ENCODE assay signal across 9 cellular contexts in genomic region chr1:28886731-28887417, GRCh38. TPM values are rescaled to one million over a fixed set of nuclear protein-coding genes. Genes with fewer than 3 reads are reported as not detected.
A peak's percentile ranks its signal among the peaks of the same experiment; 100 is the strongest.
DNase-seq lines count a peak whose midpoint lies in the region; ATAC-seq, FAIRE-seq and TF ChIP-seq lines count a peak whose summit lies in the region.
"Had no signal": no experiment of that assay in that cellular context is flagged by ENCODE, and none has a peak within 500 bp of the region (broad histone marks: within the 10 kb centered on the region; RNA-seq: fewer than 3 reads in every experiment).

No MANE protein-coding gene starts in this region.

- peak overlapping the region; percentile 86 for H3K27ac ChIP-seq in CD4-positive, CD25-positive, alpha-beta regulatory T cell (ENCODE audit: insufficient read depth, low read length, poor library complexity, severe bottlenecking)
- no peak overlapping the region for H3K27ac ChIP-seq in fibroblast of lung (ENCODE audit: insufficient read depth, low read length)

- peak overlapping the region; percentile 42 for H3K9ac ChIP-seq in fibroblast of lung (ENCODE audit: insufficient read depth, low read length)

- POLR2A ChIA-PET in naive thymus-derived CD8-positive, alpha-beta T cell (lab: Charles Lee) = interaction anchor here (1.0 kb wide), 1 partner anchor 27 kb away, joined by 7 read pairs; the partner anchor contains the start of gene EPB41

- peak overlapping the region; percentile 77 for H2AFZ ChIP-seq in fibroblast of lung (ENCODE audit: low read length)

- no peak for FAIRE-seq in RCC 7860 (lab: Jason Lieb, UNC)
- FAIRE-seq: colon had no signal

- no peaks in the 10 kb centered on the region for H3K36me3 ChIP-seq in CD4-positive, CD25-positive, alpha-beta regulatory T cell (ENCODE audit: control insufficient read depth, insufficient read depth, low read length)
- H3K36me3 ChIP-seq in fibroblast of lung (ENCODE audit: control insufficient read depth, insufficient read depth, low read length) = no peaks in the 10 kb centered on the region

- H3K4me3 ChIP-seq in CD4-positive, CD25-positive, alpha-beta regulatory T cell (ENCODE audit: low read depth, low read length) = peak overlapping the region; percentile 64
- peak overlapping the region; percentile 67 to 89 (median 71) for H3K4me3 ChIP-seq in fibroblast of lung (replicated peaks in 1 of 4; ENCODE audit: control extremely low read depth in 1 of 4, insufficient read depth in 1 of 4, low read depth in 3 of 4, low read length in 4 of 4)

- peak overlapping the region; percentile 93 for H3K4me2 ChIP-seq in fibroblast of lung (ENCODE audit: extremely low read depth, insufficient read depth, low read length)

- peak overlapping the region; percentile 69 to 95 (median 87) for H3K27ac Mint-ChIP-seq in CD4-positive, CD25-positive, alpha-beta regulatory T cell
- peak overlapping the region; percentile 80 to 96 (median 92) for H3K27ac Mint-ChIP-seq in naive thymus-derived CD8-positive, alpha-beta T cell
- peak overlapping the region; percentile 97 for H3K27ac Mint-ChIP-seq in stimulated activated naive B cell treated with anti-CD40 and anti-IgM and Interleukin-4, amounts not matched to agents 10 μg/mL and 1 μg/mL and 100 μg/mL, for 72 hours

- no peaks in the 10 kb centered on the region for H3K36me3 Mint-ChIP-seq in CD4-positive, CD25-positive, alpha-beta regulatory T cell
- H3K36me3 Mint-ChIP-seq in naive thymus-derived CD8-positive, alpha-beta T cell = no peaks in the 10 kb centered on the region
- H3K36me3 Mint-ChIP-seq in stimulated activated naive B cell treated with anti-CD40 and anti-IgM and Interleukin-4, amounts not matched to agents 10 μg/mL and 1 μg/mL and 100 μg/mL, for 72 hours = peaks cover 10 to 13% of the 10 kb centered on the region in 2 donors

- TF ChIP-seq EP300 in Ishikawa (IDR thresholded peaks at IDR 0.05; ENCODE audit: borderline replicate concordance) = no peak

- H3K9me3 ChIP-seq in CD4-positive, CD25-positive, alpha-beta regulatory T cell (ENCODE audit: control insufficient read depth in 2 of 2, low read length in 2 of 2) = no peaks in the 10 kb centered on the region
- no peaks in the 10 kb centered on the region for H3K9me3 ChIP-seq in fibroblast of lung (ENCODE audit: control insufficient read depth, insufficient read depth, low read depth, low read length)

- H3K9me3 Mint-ChIP-seq in CD4-positive, CD25-positive, alpha-beta regulatory T cell = peaks cover 0 to 2% (median 0%) of the 10 kb centered on the region in 7 donors
- no peaks in the 10 kb centered on the region for H3K9me3 Mint-ChIP-seq in naive thymus-derived CD8-positive, alpha-beta T cell
- H3K9me3 Mint-ChIP-seq in stimulated activated naive B cell treated with anti-CD40 and anti-IgM and Interleukin-4, amounts not matched to agents 10 μg/mL and 1 μg/mL and 100 μg/mL, for 72 hours = no peaks in the 10 kb centered on the region

- no peak for TF ChIP-seq CTCF in fibroblast of lung (conservative IDR thresholded peaks at IDR 0.05 in 1 of 2, IDR thresholded peaks at IDR 0.05 in 1 of 2; ENCODE audit: low read depth in 1 of 2, low read length in 2 of 2)

- ATAC-seq in CD4-positive, CD25-positive, alpha-beta regulatory T cell (ENCODE audit: low read depth in 2 of 2) = peak; percentile 72 to 73
- peak; percentile 72 for ATAC-seq in GM19463 (IDR thresholded peaks at IDR 0.05; ENCODE audit: unreplicated experiment)
- ATAC-seq in naive thymus-derived CD8-positive, alpha-beta T cell = peak; percentile 75 to 78
- peak; percentile 80 to 81 for ATAC-seq in stimulated activated naive B cell treated with anti-CD40 and anti-IgM and Interleukin-4, amounts not matched to agents 10 μg/mL and 1 μg/mL and 100 μg/mL, for 72 hours (replicated peaks)

- no peaks in the 10 kb centered on the region for H4K20me1 ChIP-seq in fibroblast of lung (ENCODE audit: control insufficient read depth, extremely low read depth, insufficient read depth, low read length)

- H3K79me2 ChIP-seq in fibroblast of lung (ENCODE audit: control insufficient read depth, insufficient read depth, low read length) = no peaks in the 10 kb centered on the region

- peaks cover 15 to 69% (median 46%) of the 10 kb centered on the region in 4 donors for H3K4me1 Mint-ChIP-seq in CD4-positive, CD25-positive, alpha-beta regulatory T cell
- H3K4me1 Mint-ChIP-seq in naive thymus-derived CD8-positive, alpha-beta T cell = peaks cover 28 to 70% (median 62%) of the 10 kb centered on the region in 4 donors
- peaks cover 57 to 78% of the 10 kb centered on the region in 2 donors for H3K4me1 Mint-ChIP-seq in stimulated activated naive B cell treated with anti-CD40 and anti-IgM and Interleukin-4, amounts not matched to agents 10 μg/mL and 1 μg/mL and 100 μg/mL, for 72 hours

- peak; percentile 86 to 96 (median 90) for DNase-seq in CD4-positive, CD25-positive, alpha-beta regulatory T cell
- DNase-seq in RCC 7860 (ENCODE audit: low spot score) (peak; percentile 60), fibroblast of lung (ENCODE audit: low read depth in 2 of 2) (peak; percentile 72)
- DNase-seq in activated T-helper 1 cell treated with anti-CD3 and anti-CD28 coated beads, Interleukin-2, amount 50 U/mL, for 16 hours (ENCODE audit: low read depth in 1 of 2, low spot score in 1 of 2) = peak; percentile 74 to 85
- DNase-seq in naive thymus-derived CD8-positive, alpha-beta T cell = peak; percentile 82 to 93 (median 89)
- peak; percentile 90 for DNase-seq in stimulated activated naive B cell treated with anti-CD40 and anti-IgM and Interleukin-4, amounts not matched to agents 10 μg/mL and 1 μg/mL and 100 μg/mL, for 72 hours

- TF ChIP-seq RAD21 in Ishikawa (IDR thresholded peaks at IDR 0.05; ENCODE audit: low read depth) = no peak

- H3K4me1 ChIP-seq in CD4-positive, CD25-positive, alpha-beta regulatory T cell (ENCODE audit: control insufficient read depth, insufficient read depth, low read length, poor library complexity, severe bottlenecking) = peaks cover 49% of the 10 kb centered on the region
- H3K4me1 ChIP-seq in fibroblast of lung (ENCODE audit: control insufficient read depth, extremely low read depth, insufficient read depth, low read length) = peaks cover 16% of the 10 kb centered on the region

- H3K27me3 ChIP-seq in CD4-positive, CD25-positive, alpha-beta regulatory T cell (ENCODE audit: control insufficient read depth, insufficient read depth, low read length) = no peaks in the 10 kb centered on the region
- H3K27me3 ChIP-seq in fibroblast of lung (ENCODE audit: control insufficient read depth, insufficient read depth, low read length) = peaks cover 4% of the 10 kb centered on the region

- peak overlapping the region; percentile 86 to 95 (median 91) for H3K4me3 Mint-ChIP-seq in CD4-positive, CD25-positive, alpha-beta regulatory T cell
- H3K4me3 Mint-ChIP-seq in naive thymus-derived CD8-positive, alpha-beta T cell = peak overlapping the region; percentile 79 to 92 (median 88)
- H3K4me3 Mint-ChIP-seq in stimulated activated naive B cell treated with anti-CD40 and anti-IgM and Interleukin-4, amounts not matched to agents 10 μg/mL and 1 μg/mL and 100 μg/mL, for 72 hours = peak overlapping the region; percentile 91

- H3K27me3 Mint-ChIP-seq in CD4-positive, CD25-positive, alpha-beta regulatory T cell = peaks cover 9% of the 10 kb centered on the region
- H3K27me3 Mint-ChIP-seq in naive thymus-derived CD8-positive, alpha-beta T cell = no peaks in the 10 kb centered on the region
- no peaks in the 10 kb centered on the region for H3K27me3 Mint-ChIP-seq in stimulated activated naive B cell treated with anti-CD40 and anti-IgM and Interleukin-4, amounts not matched to agents 10 μg/mL and 1 μg/mL and 100 μg/mL, for 72 hours

TF ChIP-seq in Ishikawa, 13 proteins besides CTCF, POLR2A, EP300 and RAD21 (continues in another document):
- TF ChIP-seq MAX (IDR thresholded peaks at IDR 0.05) = peak; percentile 86
- no peak for TF ChIP-seq YY1 (IDR thresholded peaks at IDR 0.05; ENCODE audit: low read depth)
- peak; percentile 79 for TF ChIP-seq USF1 (IDR thresholded peaks at IDR 0.05)
- no peak; the same call in 1 of the 2 replicates for TF ChIP-seq ZBTB7A (IDR thresholded peaks at IDR 0.05; ENCODE audit: low read depth)
- no peak for TF ChIP-seq FOXM1 (IDR thresholded peaks at IDR 0.05; ENCODE audit: borderline replicate concordance, low read depth)
- peak; percentile 70; the same call in 1 of the 2 replicates for TF ChIP-seq TAF1 (IDR thresholded peaks at IDR 0.05; ENCODE audit: low read depth)
- no peak for TF ChIP-seq NFIC (IDR thresholded peaks at IDR 0.05)
- TF ChIP-seq EGR1 (IDR thresholded peaks at IDR 0.05) = no peak

RNA-seq across cellular contexts. Expression of gene EPB41, which starts 27.5 kb away (rescaled TPM):
- total RNA-seq in CD4-positive, CD25-positive, alpha-beta regulatory T cell = 309 TPM
- 100 to 1,000 TPM; 118 to 163 (median 140) TPM for polyA plus RNA-seq in CD4-positive, CD25-positive, alpha-beta regulatory T cell
- 23.1 and 38.0 TPM in 2 replicates for total RNA-seq in fibroblast of lung
- polyA plus RNA-seq in fibroblast of lung = 7.4 TPM in 2 replicates
- 2.9 and 3.3 TPM in 2 replicates for polyA plus RNA-seq in fibroblast of lung (2012)
- polyA minus RNA-seq in fibroblast of lung (ENCODE audit: low replicate concordance) = 2.7 and 9.1 TPM in 2 replicates
- 100 to 1,000 TPM; 300 to 328 TPM for total RNA-seq in naive thymus-derived CD8-positive, alpha-beta T cell
- 10 to 100 TPM; 84.1 to 99.9 (median 92.9) TPM for polyA plus RNA-seq in naive thymus-derived CD8-positive, alpha-beta T cell
